1 cellular context compared by ENCODE assay signal in the genomic region with DNA sequence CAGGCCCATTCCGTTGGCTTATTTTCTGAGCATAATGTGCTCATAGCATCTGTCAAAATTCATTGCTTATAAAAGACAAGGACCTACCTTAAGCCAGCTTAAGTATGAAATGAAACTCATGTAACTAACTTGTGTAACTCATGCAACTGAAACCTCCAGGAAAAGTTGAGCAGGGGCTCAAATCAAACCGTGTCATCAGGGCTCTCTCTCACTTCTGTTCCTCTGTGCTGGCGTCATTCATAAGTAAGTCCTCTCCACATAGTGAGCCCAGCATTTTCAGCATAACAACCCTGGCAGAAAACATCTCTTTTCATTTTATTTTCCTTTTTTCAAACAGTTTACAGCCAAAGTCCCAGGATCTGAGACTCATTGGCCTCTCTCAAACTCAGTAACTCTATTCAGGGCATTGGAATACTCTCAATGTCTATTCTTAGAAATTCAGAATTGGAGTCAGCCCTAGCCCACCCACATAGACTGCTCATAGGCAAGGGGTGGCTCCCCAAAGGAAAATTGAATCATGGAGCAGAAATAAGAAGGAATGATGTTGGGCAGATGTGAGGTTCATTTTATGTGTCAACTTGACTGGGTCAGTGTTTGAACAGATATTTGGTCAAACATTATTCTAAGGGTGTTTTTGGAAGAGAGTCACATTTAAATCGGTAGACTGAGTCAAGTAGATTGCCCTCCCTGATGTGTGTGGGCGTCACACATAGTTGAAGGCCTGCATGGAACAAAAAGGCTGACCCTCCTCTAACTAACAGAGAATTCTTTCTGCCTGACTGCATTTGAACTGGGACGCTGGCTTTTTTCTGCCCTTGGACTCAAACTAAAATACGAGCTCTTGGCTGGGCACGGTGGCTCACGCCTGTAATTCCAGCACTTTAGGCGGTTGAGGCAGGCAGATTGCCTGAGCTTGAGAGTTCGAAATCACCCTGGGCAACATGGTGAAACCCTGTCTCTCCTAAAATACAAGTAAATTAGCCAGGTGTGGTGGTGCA.
TF ChIP-seq lines count a peak whose summit lies in the region.

No MANE protein-coding gene starts in this region.

TF ChIP-seq in HepG2, 621 proteins besides CTCF, POLR2A, EP300 and RAD21 (continued from another document):
- TF ChIP-seq ZNF687 (CRISPR knock-in tag; IDR thresholded peaks at IDR 0.05) (peak; percentile 26; the same call in 1 of the 2 replicates), TBX2 (CRISPR knock-in tag; IDR thresholded peaks at IDR 0.05; ENCODE audit: borderline replicate concordance) (peak; percentile 3; the same call in 1 of the 2 replicates), SALL1 (CRISPR knock-in tag; IDR thresholded peaks at IDR 0.05) (peak; percentile 24; the same call in 1 of the 2 replicates)
- TF ChIP-seq, protein P1, sequence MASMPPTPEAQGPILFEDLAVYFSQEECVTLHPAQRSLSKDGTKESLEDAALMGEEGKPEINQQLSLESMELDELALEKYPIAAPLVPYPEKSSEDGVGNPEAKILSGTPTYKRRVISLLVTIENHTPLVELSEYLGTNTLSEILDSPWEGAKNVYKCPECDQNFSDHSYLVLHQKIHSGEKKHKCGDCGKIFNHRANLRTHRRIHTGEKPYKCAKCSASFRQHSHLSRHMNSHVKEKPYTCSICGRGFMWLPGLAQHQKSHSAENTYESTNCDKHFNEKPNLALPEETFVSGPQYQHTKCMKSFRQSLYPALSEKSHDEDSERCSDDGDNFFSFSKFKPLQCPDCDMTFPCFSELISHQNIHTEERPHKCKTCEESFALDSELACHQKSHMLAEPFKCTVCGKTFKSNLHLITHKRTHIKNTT (CRISPR knock-in tag; IDR thresholded peaks at IDR 0.05) = no peak
